ENCODE assay signal across 8 cellular contexts in the genomic region with DNA sequence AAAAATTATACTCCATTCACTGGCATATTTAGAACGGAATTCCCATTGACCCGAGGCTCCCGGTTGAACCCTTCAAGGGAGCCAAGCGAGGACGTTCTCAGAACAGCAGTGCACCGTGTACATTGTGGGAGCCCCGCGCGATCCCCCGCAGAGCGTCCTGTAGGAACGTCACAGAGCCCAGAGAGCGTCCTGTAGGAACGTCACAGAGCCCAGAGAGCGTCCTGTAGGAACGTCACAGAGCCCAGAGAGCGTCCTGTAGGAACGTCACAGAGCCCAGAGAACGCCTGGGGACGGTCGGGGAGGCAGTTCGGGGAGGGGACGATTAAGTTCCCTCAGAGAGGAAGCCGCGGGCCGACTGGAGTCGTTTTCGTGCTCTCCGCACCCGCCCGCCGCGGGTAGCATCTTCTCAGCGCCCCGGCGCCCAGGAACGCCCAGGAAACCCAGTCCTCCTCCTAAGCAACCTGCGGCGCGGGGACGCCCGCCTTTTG. TPM values are rescaled to one million over a fixed set of nuclear protein-coding genes. Genes with fewer than 3 reads are reported as not detected.
DNase-seq lines count a peak whose midpoint lies in the region; ATAC-seq and TF ChIP-seq lines count a peak whose summit lies in the region.

No MANE protein-coding gene starts in this region.

- H3K9ac ChIP-seq in fibroblast of lung (ENCODE audit: insufficient read depth, low read length), result peak overlapping the region; percentile 88

- H2AFZ ChIP-seq in fibroblast of lung (ENCODE audit: low read length), result peak overlapping the region; percentile 97

- peak; percentile 55 for ATAC-seq in GM18498 (IDR thresholded peaks at IDR 0.05; ENCODE audit: unreplicated experiment)
- ATAC-seq in HG02938 (IDR thresholded peaks at IDR 0.05; ENCODE audit: unreplicated experiment), result peak; percentile 47

- peaks cover 30% of the 10 kb centered on the region for H3K4me1 Mint-ChIP-seq in nephron

- intact Hi-C loops in uterus (cut with DNase I; ENCODE audit: low total_unique reads), result no loop called here

- peaks cover 4% of the 10 kb centered on the region for H3K4me1 ChIP-seq in fibroblast of lung (ENCODE audit: control insufficient read depth, extremely low read depth, insufficient read depth, low read length)
- no peaks in the 10 kb centered on the region for H3K4me1 ChIP-seq in uterus

- TF ChIP-seq CTCF in fibroblast of lung (conservative IDR thresholded peaks at IDR 0.05 in 1 of 2, IDR thresholded peaks at IDR 0.05 in 1 of 2; ENCODE audit: low read depth in 1 of 2, low read length in 2 of 2) (no peak), nephron (IDR thresholded peaks at IDR 0.05; ENCODE audit: unreplicated experiment in 3 of 3) (no peak), uterus (IDR thresholded peaks at IDR 0.05) (no peak)

- H4K20me1 ChIP-seq in fibroblast of lung (ENCODE audit: control insufficient read depth, extremely low read depth, insufficient read depth, low read length), result no peaks in the 10 kb centered on the region

- in situ Hi-C loops in ACHN (cut with HindIII; ENCODE audit: low pct_ligation_motif_present, low pct_unique_long_range_greater_than_20kb, low sequenced_read_pairs), result no loop called here

- peak overlapping the region; percentile 51 to 93 (median 87) for H3K27ac Mint-ChIP-seq in nephron

- H3K9me3 ChIP-seq in fibroblast of lung (ENCODE audit: control insufficient read depth, insufficient read depth, low read depth, low read length) (no peaks in the 10 kb centered on the region), uterus (no peaks in the 10 kb centered on the region)

- H3K4me3 Mint-ChIP-seq in nephron, result peak overlapping the region; percentile 89 to 90 (median 89)

- H3K27me3 ChIP-seq in fibroblast of lung (ENCODE audit: control insufficient read depth, insufficient read depth, low read length) (no peaks in the 10 kb centered on the region), uterus (no peaks in the 10 kb centered on the region)

- H3K36me3 ChIP-seq in fibroblast of lung (ENCODE audit: control insufficient read depth, insufficient read depth, low read length), result no peaks in the 10 kb centered on the region
- no peaks in the 10 kb centered on the region for H3K36me3 ChIP-seq in uterus

- no peaks in the 10 kb centered on the region for H3K36me3 Mint-ChIP-seq in nephron (ENCODE audit: low read depth)

- peak overlapping the region; percentile 77 to 94 (median 88) for H3K4me3 ChIP-seq in fibroblast of lung (replicated peaks in 1 of 4; ENCODE audit: control extremely low read depth in 1 of 4, insufficient read depth in 1 of 4, low read depth in 3 of 4, low read length in 4 of 4)
- H3K4me3 ChIP-seq in uterus, result peak overlapping the region; percentile 86 to 94

- H3K9me3 Mint-ChIP-seq in nephron, result no peaks in the 10 kb centered on the region

- H3K79me2 ChIP-seq in fibroblast of lung (ENCODE audit: control insufficient read depth, insufficient read depth, low read length), result peaks cover 38% of the 10 kb centered on the region

- peak overlapping the region; percentile 94 for H3K27ac ChIP-seq in fibroblast of lung (ENCODE audit: insufficient read depth, low read length)
- H3K27ac ChIP-seq in uterus, result peak overlapping the region; percentile 100

- H3K27me3 Mint-ChIP-seq in nephron (ENCODE audit: low read depth), result no peaks in the 10 kb centered on the region

- peak overlapping the region; percentile 88 for H3K4me2 ChIP-seq in fibroblast of lung (ENCODE audit: extremely low read depth, insufficient read depth, low read length)

- DNase-seq in ACHN, result peak; percentile 39
- peak; percentile 82 for DNase-seq in NCI-H2196 (lab: John Stamatoyannopoulos, UW; ENCODE audit: unreplicated experiment)
- peak; percentile 64 for DNase-seq in activated T-cell treated with anti-CD3 and anti-CD28 coated beads for 1 hour (ENCODE audit: low read depth)
- DNase-seq in fibroblast of lung (ENCODE audit: low read depth in 2 of 2), result peak; percentile 52 to 68
- peak in 1 of 2 donors; percentile 60 for DNase-seq in uterus

- peak in 1 of 2 donors; percentile 4 for TF ChIP-seq POLR2A in uterus (IDR thresholded peaks at IDR 0.05)

RNA-seq across cellular contexts. Expression of gene ATP1B3, which starts 0.5 kb away (rescaled TPM):
- total RNA-seq in fibroblast of lung (24.7 and 55.8 TPM in 2 replicates), uterus (10 to 100 TPM; 33.3 to 98.4 (median 40.3) TPM)
- polyA plus RNA-seq in fibroblast of lung, result 243 and 257 TPM in 2 replicates
- 142 and 165 TPM in 2 replicates for polyA plus RNA-seq in fibroblast of lung (2012)
- 36.0 and 44.8 TPM in 2 replicates for polyA minus RNA-seq in fibroblast of lung (ENCODE audit: low replicate concordance)
